Comparison of ENCODE assay signal across 8 cellular contexts in genomic region chr15:40038267-40038653, GRCh38. TPM values are rescaled to one million over a fixed set of nuclear protein-coding genes. Genes with fewer than 3 reads are reported as not detected.
DNase-seq lines count a peak whose midpoint lies in the region; ATAC-seq and TF ChIP-seq lines count a peak whose summit lies in the region.

No MANE protein-coding gene starts in this region.

- H3K27me3 Mint-ChIP-seq in chondrocyte (ENCODE audit: low read depth) = no peaks in the 10 kb centered on the region

- peaks cover 34% of the 10 kb centered on the region for H3K4me1 Mint-ChIP-seq in chondrocyte (ENCODE audit: low read depth)

- H4K5ac ChIP-seq in mesendoderm (ENCODE audit: low read length) = no peak overlapping the region

- peak overlapping the region; percentile 9 for H2AK5ac ChIP-seq in mesendoderm (ENCODE audit: low read length)

- H3K4ac ChIP-seq in mesendoderm (ENCODE audit: low read depth, low read length) = no peak overlapping the region

- peak overlapping the region; percentile 84 for H3K4me2 ChIP-seq in mesendoderm (ENCODE audit: low read length)

- POLR2A ChIA-PET in BJ (lab: Charles Lee) = no interaction called here

- H3K36me3 ChIP-seq in BJ (ENCODE audit: control insufficient read depth, insufficient read depth, low read length) = peaks cover 2% of the 10 kb centered on the region
- peaks cover 2% of the 10 kb centered on the region for H3K36me3 ChIP-seq in mesendoderm (ENCODE audit: control insufficient read depth, insufficient read depth, low read length)

- H3K23ac ChIP-seq in mesendoderm (ENCODE audit: low read length) = peak overlapping the region; percentile 29

- H3K79me1 ChIP-seq in mesendoderm (ENCODE audit: low read length) = peaks cover 4% of the 10 kb centered on the region

- no peak overlapping the region for H2BK15ac ChIP-seq in mesendoderm (replicated peaks; ENCODE audit: low read depth)

- H3K9ac ChIP-seq in mesendoderm (ENCODE audit: low read length) = peak overlapping the region; percentile 88

- no CpG with 5 or more reads among the region's 18 CpGs for WGBS in mesendoderm (ENCODE audit: extremely low coverage, insufficient coverage, low lambda C conversion rate)

- peaks cover 17% of the 10 kb centered on the region for H3K36me3 Mint-ChIP-seq in chondrocyte (ENCODE audit: low read depth)

- TF ChIP-seq CTCF in BJ (IDR thresholded peaks at IDR 0.05; ENCODE audit: insufficient read depth, low read depth, low read length) (no peak), chondrocyte (IDR thresholded peaks at IDR 0.05) (no peak)

- no peak overlapping the region for H2BK5ac ChIP-seq in mesendoderm (ENCODE audit: low read length)

- H3K56ac ChIP-seq in mesendoderm (ENCODE audit: low read length) = peak overlapping the region; percentile 94

- H3K79me2 ChIP-seq in mesendoderm (ENCODE audit: control insufficient read depth, insufficient read depth, low read length) = peaks cover 13% of the 10 kb centered on the region

- no peak for ATAC-seq in GM21447 (IDR thresholded peaks at IDR 0.05; ENCODE audit: unreplicated experiment)

- no peak overlapping the region for H4K8ac ChIP-seq in mesendoderm (ENCODE audit: low read depth, low read length)

- H3K18ac ChIP-seq in mesendoderm (ENCODE audit: low read length) = no peak overlapping the region

- peaks cover 1% of the 10 kb centered on the region for H3K4me1 ChIP-seq in mesendoderm (ENCODE audit: control insufficient read depth, low read depth, low read length)

- peak overlapping the region; percentile 99 for H3K27ac Mint-ChIP-seq in chondrocyte (ENCODE audit: unreplicated experiment)

- no peak overlapping the region for H2BK120ac ChIP-seq in mesendoderm (ENCODE audit: low read depth, low read length)

- H3K27me3 ChIP-seq in BJ (ENCODE audit: control insufficient read depth, insufficient read depth, low read length) = no peaks in the 10 kb centered on the region
- no peaks in the 10 kb centered on the region for H3K27me3 ChIP-seq in mesendoderm (ENCODE audit: insufficient read depth, low read length, poor library complexity)

- H3K4me3 ChIP-seq in BJ (ENCODE audit: low read depth, low read length) = peak overlapping the region; percentile 99
- peak overlapping the region; percentile 94 for H3K4me3 ChIP-seq in mesendoderm (ENCODE audit: low read length)

- H3K9me3 Mint-ChIP-seq in chondrocyte (ENCODE audit: low read depth) = no peaks in the 10 kb centered on the region

- CTCF ChIA-PET in BJ (lab: Yijun Ruan, JAX) = interaction anchor here (0.7 to 3.3 kb wide), 7 partner anchors 8 to 293 kb away, joined by 3 to 14 read pairs (median 3); partner anchors contain the start of gene BMF

- peak overlapping the region; percentile 89 for H3K4me3 Mint-ChIP-seq in chondrocyte (ENCODE audit: unreplicated experiment)

- no peak for DNase-seq in BJ (ENCODE audit: low read depth)
- peak; percentile 24 for DNase-seq in LoVo (ENCODE audit: low spot score)
- DNase-seq in chondrocyte (ENCODE audit: low spot score) = no peak
- DNase-seq in mesendoderm = peak; percentile 70
- no peak for DNase-seq in CD1c-positive myeloid dendritic cell (ENCODE audit: extremely low spot score)
- no peak for DNase-seq in midbrain (lab: John Stamatoyannopoulos, UW)
- no peak for DNase-seq in NCI-H2171 treated with DMSO at 0.1 percent for 48 hours (lab: John Stamatoyannopoulos, UW)

- H3K27ac ChIP-seq in mesendoderm (ENCODE audit: low read depth, low read length) = peak overlapping the region; percentile 74

RNA-seq across cellular contexts. Expression of gene SRP14, which starts 0.7 kb away (rescaled TPM):
- polyA plus RNA-seq in BJ (2011; rRNA removed) = 305 and 564 TPM in 2 replicates
- 31.1 and 63.6 TPM in 2 replicates for polyA minus RNA-seq in BJ (2011; rRNA and poly(A)+ RNA removed)
- total RNA-seq in chondrocyte = 144 to 199 TPM (median 146 TPM) in 3 replicates
- 546 TPM for polyA plus RNA-seq in mesendoderm (2013, experiment 1 of 2)
- polyA plus RNA-seq in mesendoderm (2013, experiment 2 of 2) = 544 TPM

Comparison
In these comparisons a context has a peak if more than half of its experiments do, and no peak if none do; other contexts are left out.
1. DNase-seq: peak in LoVo (single experiment) and mesendoderm (single experiment); none in BJ (single experiment), chondrocyte (single experiment), CD1c-positive myeloid dendritic cell (single experiment), midbrain (single experiment) and NCI-H2171 treated with DMSO at 0.1 percent for 48 hours (single experiment).